In genomic region chrX:132025085-132025484, GRCh38 we compare ENCODE assay signal across 8 cellular contexts. TPM values are rescaled to one million over a fixed set of nuclear protein-coding genes. Genes with fewer than 3 reads are reported as not detected.
A peak's percentile ranks its signal among the peaks of the same experiment; 100 is the strongest.
DNase-seq lines count a peak whose midpoint lies in the region; ATAC-seq and TF ChIP-seq lines count a peak whose summit lies in the region.

No MANE protein-coding gene starts in this region.

- peaks cover 66% of the 10 kb centered on the region for H3K79me2 ChIP-seq in PC-3 (ENCODE audit: low read length)

- no peaks in the 10 kb centered on the region for H3K27me3 ChIP-seq in PC-3 (ENCODE audit: low read length)
- no peaks in the 10 kb centered on the region for H3K27me3 ChIP-seq in endodermal cell (ENCODE audit: control insufficient read depth, insufficient read depth, low read length, poor library complexity, severe bottlenecking)

- H3K9me3 Mint-ChIP-seq in activated T-cell treated with anti-CD3 and anti-CD28 coated beads, Interleukin-2, amount 50 U/mL, for 4 hours = no peaks in the 10 kb centered on the region
- H3K9me3 Mint-ChIP-seq in endodermal cell = no peaks in the 10 kb centered on the region

- no peaks in the 10 kb centered on the region for H3K27me3 Mint-ChIP-seq in activated T-cell treated with anti-CD3 and anti-CD28 coated beads, Interleukin-2, amount 50 U/mL, for 4 hours (ENCODE audit: low read depth)
- H3K27me3 Mint-ChIP-seq in endodermal cell (ENCODE audit: insufficient read depth) = peaks cover 2% of the 10 kb centered on the region

- BruUV-seq in PC-3 (replicated peaks; lab: Mats Ljungman, UMichigan) = no TSS peak

- H3K4me1 ChIP-seq in PC-3 (ENCODE audit: insufficient read depth, low read length) = peaks cover 25% of the 10 kb centered on the region
- no peaks in the 10 kb centered on the region for H3K4me1 ChIP-seq in endodermal cell (ENCODE audit: control insufficient read depth, insufficient read depth, low read length)

- H3F3A ChIP-seq in PC-3 (ENCODE audit: low read length, unreplicated experiment) = no peaks in the 10 kb centered on the region

- H3K9ac ChIP-seq in PC-3 (ENCODE audit: low read length) = peak overlapping the region; percentile 87
- peak overlapping the region; percentile 62 for H3K9ac ChIP-seq in endodermal cell (ENCODE audit: extremely low read depth, low read length, poor library complexity, severe bottlenecking)

- POLR2A ChIA-PET in PC-3 (lab: Charles Lee; ENCODE audit: unreplicated experiment) = no interaction called here

- peaks cover 7% of the 10 kb centered on the region for H3K36me3 Mint-ChIP-seq in activated T-cell treated with anti-CD3 and anti-CD28 coated beads, Interleukin-2, amount 50 U/mL, for 4 hours (ENCODE audit: insufficient read depth)
- peaks cover 6% of the 10 kb centered on the region for H3K36me3 Mint-ChIP-seq in endodermal cell (ENCODE audit: low read depth)

- peak overlapping the region; percentile 90 for H3K4me3 Mint-ChIP-seq in activated T-cell treated with anti-CD3 and anti-CD28 coated beads, Interleukin-2, amount 50 U/mL, for 4 hours
- H3K4me3 Mint-ChIP-seq in endodermal cell = peak overlapping the region; percentile 97

- intact Hi-C loops in PC-3 (cut with micrococcal nuclease) = loop anchor here (10.0 kb wide), 1 partner anchor 450 kb away; no protein-coding TSS in a partner anchor

- CTCF ChIA-PET in PC-3 (lab: Charles Lee) = interaction anchor here (0.7 kb wide), 1 partner anchor 46 kb away, joined by 3 read pairs; no protein-coding TSS in a partner anchor

- WGBS in endodermal cell (ENCODE audit: insufficient coverage in 1 of 2, insufficient read length in 1 of 2), 2 experiments = 0 to 10% methylated on average over 1 to 7 of the region's 7 CpGs

- H3K9me2 ChIP-seq in PC-3 (replicated peaks; ENCODE audit: low read length) = no peaks in the 10 kb centered on the region

- peaks cover 18% of the 10 kb centered on the region for H4K20me1 ChIP-seq in PC-3 (ENCODE audit: low read length)

- ATAC-seq in activated T-cell treated with anti-CD3 and anti-CD28 coated beads, Interleukin-2, amount 50 U/mL, for 4 hours = no peak
- ATAC-seq in PC-3 = no peak
- no peak for ATAC-seq in GM21529 (IDR thresholded peaks at IDR 0.05; ENCODE audit: unreplicated experiment)

- no peaks in the 10 kb centered on the region for H3K36me3 ChIP-seq in PC-3 (ENCODE audit: low read depth, low read length)
- no peaks in the 10 kb centered on the region for H3K36me3 ChIP-seq in endodermal cell (ENCODE audit: control insufficient read depth, insufficient read depth, low read length)

- H3K4me2 ChIP-seq in PC-3 (ENCODE audit: low read length) = peak overlapping the region; percentile 100

- peaks cover 42% of the 10 kb centered on the region for H3K4me1 Mint-ChIP-seq in activated T-cell treated with anti-CD3 and anti-CD28 coated beads, Interleukin-2, amount 50 U/mL, for 4 hours (ENCODE audit: low read depth)
- peaks cover 50% of the 10 kb centered on the region for H3K4me1 Mint-ChIP-seq in endodermal cell

- peak overlapping the region; percentile 96 for H3K4me3 ChIP-seq in PC-3 (ENCODE audit: low read length)
- peak overlapping the region; percentile 91 for H3K4me3 ChIP-seq in endodermal cell (ENCODE audit: low read length)

- no peak for DNase-seq in activated T-cell treated with anti-CD3 and anti-CD28 coated beads, Interleukin-2, amount 50 U/mL, for 4 hours
- DNase-seq in activated T-cell treated with anti-CD3 and anti-CD28 coated beads, Interleukin-2, amount 50 U/mL, for 1 hour = no peak
- DNase-seq in PC-3 (peak; percentile 35), endodermal cell (no peak), OCI-M2 (lab: John Stamatoyannopoulos, UW; ENCODE audit: unreplicated experiment) (no peak)
- DNase-seq in stimulated activated CD8-positive, alpha-beta memory T cell treated with anti-CD3 and anti-CD28 coated beads, Interleukin-4, amount 100 ng/mL, for 48 hours = peak; percentile 26
- DNase-seq in NK-92 treated with Interleukin-12 subunit alpha and Interleukin-12 subunit beta, amount 100 ng/mL, for 24 hours (lab: John Stamatoyannopoulos, UW) = no peak

- peak overlapping the region; percentile 76 for H3K27ac ChIP-seq in PC-3 (ENCODE audit: low read length)
- H3K27ac ChIP-seq in endodermal cell (ENCODE audit: low read depth, low read length) = peak overlapping the region; percentile 51

- H2AFZ ChIP-seq in PC-3 (ENCODE audit: low read length) = peak overlapping the region; percentile 67

- H3K9me3 ChIP-seq in PC-3 (ENCODE audit: low read length) (no peaks in the 10 kb centered on the region), endodermal cell (ENCODE audit: control insufficient read depth, low read length) (no peaks in the 10 kb centered on the region)

- no peak for TF ChIP-seq CTCF in PC-3 (conservative IDR thresholded peaks at IDR 0.05; ENCODE audit: low read depth, low read length)
- no peak for TF ChIP-seq CTCF in endodermal cell (conservative IDR thresholded peaks at IDR 0.05)

- peak overlapping the region; percentile 91 for H3K27ac Mint-ChIP-seq in endodermal cell

RNA-seq across cellular contexts. Expression of gene STK26, which starts 2.0 kb away (rescaled TPM):
- total RNA-seq in activated T-cell treated with anti-CD3 and anti-CD28 coated beads, Interleukin-2, amount 50 U/mL, for 4 hours = 10 to 100 TPM; 42.7 to 51.9 (median 50.7) TPM
- 47.4 and 50.7 TPM in 2 replicates for total RNA-seq in PC-3 (2014; rRNA removed)
- 100 to 1,000 TPM; 105 to 140 TPM for total RNA-seq in endodermal cell
- polyA plus RNA-seq in endodermal cell (2013, experiment 1 of 2) = 81.7 TPM
- 82.0 TPM for polyA plus RNA-seq in endodermal cell (2013, experiment 2 of 2)

Comparison
In these comparisons a context has a peak if more than half of its experiments do, and no peak if none do; other contexts are left out.
1. DNase-seq: peak in PC-3 (single experiment) and stimulated activated CD8-positive, alpha-beta memory T cell treated with anti-CD3 and anti-CD28 coated beads, Interleukin-4, amount 100 ng/mL, for 48 hours (single experiment); none in activated T-cell treated with anti-CD3 and anti-CD28 coated beads, Interleukin-2, amount 50 U/mL, for 4 hours (single experiment), activated T-cell treated with anti-CD3 and anti-CD28 coated beads, Interleukin-2, amount 50 U/mL, for 1 hour (single experiment), endodermal cell (single experiment), OCI-M2 (single experiment) and NK-92 treated with Interleukin-12 subunit alpha and Interleukin-12 subunit beta, amount 100 ng/mL, for 24 hours (single experiment).